In genomic region chr1:43358121-43358745, GRCh38 we compare ENCODE assay signal across 8 cellular contexts. TPM values are rescaled to one million over a fixed set of nuclear protein-coding genes. Genes with fewer than 3 reads are reported as not detected.
A peak's percentile ranks its signal among the peaks of the same experiment; 100 is the strongest.
DNase-seq lines count a peak whose midpoint lies in the region; ATAC-seq and TF ChIP-seq lines count a peak whose summit lies in the region.

No MANE protein-coding gene starts in this region.

- no peaks in the 10 kb centered on the region for H3K27me3 Mint-ChIP-seq in activated T-helper 2 cell treated with anti-CD3 and anti-CD28 coated beads, Interferon-gamma antibody, Interleukin-2, Interleukin-4, amounts not matched to agents 10 μg/mL and 5 μg/mL and 100 μg/mL, durations not matched to agents 14 hours and 24 hours and 36 hours (ENCODE audit: low read depth)

- peaks cover 37% of the 10 kb centered on the region for H3K4me1 Mint-ChIP-seq in activated T-helper 2 cell treated with anti-CD3 and anti-CD28 coated beads, Interferon-gamma antibody, Interleukin-2, Interleukin-4, amounts not matched to agents 10 μg/mL and 5 μg/mL and 100 μg/mL, durations not matched to agents 14 hours and 24 hours and 36 hours (ENCODE audit: low read depth)

- H3K27ac Mint-ChIP-seq in activated T-helper 2 cell treated with anti-CD3 and anti-CD28 coated beads, Interferon-gamma antibody, Interleukin-2, Interleukin-4, amounts not matched to agents 10 μg/mL and 5 μg/mL and 100 μg/mL, durations not matched to agents 14 hours and 24 hours and 36 hours: peak overlapping the region; percentile 88

- no peaks in the 10 kb centered on the region for H3K36me3 ChIP-seq in parathyroid adenoma (ENCODE audit: control insufficient read depth, insufficient read depth, low read length)

- H3K4me3 Mint-ChIP-seq in activated T-helper 2 cell treated with anti-CD3 and anti-CD28 coated beads, Interferon-gamma antibody, Interleukin-2, Interleukin-4, amounts not matched to agents 10 μg/mL and 5 μg/mL and 100 μg/mL, durations not matched to agents 14 hours and 24 hours and 36 hours (ENCODE audit: low read depth): peak overlapping the region; percentile 93

- no peak for TF ChIP-seq CTCF in parathyroid adenoma (IDR thresholded peaks at IDR 0.05)

- ATAC-seq in HG02571 (IDR thresholded peaks at IDR 0.05; ENCODE audit: unreplicated experiment): peak; percentile 11
- peak; percentile 55 for ATAC-seq in Right ventricle myocardium superior (ENCODE audit: poor library complexity)
- no peak for ATAC-seq in HG03442 (IDR thresholded peaks at IDR 0.05; ENCODE audit: unreplicated experiment)

- H3K27me3 ChIP-seq in parathyroid adenoma (ENCODE audit: control insufficient read depth, insufficient read depth, low read length): no peaks in the 10 kb centered on the region

- peak overlapping the region; percentile 90 for H3K4me3 ChIP-seq in parathyroid adenoma (ENCODE audit: low read depth, low read length)

- peak overlapping the region; percentile 77 for H3K27ac ChIP-seq in parathyroid adenoma

- peak overlapping the region; percentile 97 for H2AFZ ChIP-seq in parathyroid adenoma

- no peaks in the 10 kb centered on the region for H3K9me3 ChIP-seq in parathyroid adenoma (ENCODE audit: control insufficient read depth, low read length)

- peaks cover 52% of the 10 kb centered on the region for H3K36me3 Mint-ChIP-seq in activated T-helper 2 cell treated with anti-CD3 and anti-CD28 coated beads, Interferon-gamma antibody, Interleukin-2, Interleukin-4, amounts not matched to agents 10 μg/mL and 5 μg/mL and 100 μg/mL, durations not matched to agents 14 hours and 24 hours and 36 hours (ENCODE audit: low read depth)

- H3K9ac ChIP-seq in parathyroid adenoma: no peak overlapping the region

- peak overlapping the region; percentile 99 for H3K4me2 ChIP-seq in parathyroid adenoma (ENCODE audit: low read length)

- peak; percentile 37 to 65 for DNase-seq in NCI-H524 (lab: John Stamatoyannopoulos, UW)
- no peak for DNase-seq in NCI-H524 treated with DMSO at 0.1 percent for 48 hours (lab: John Stamatoyannopoulos, UW)
- peak; percentile 87 for DNase-seq in NCI-H510A (lab: John Stamatoyannopoulos, UW)
- DNase-seq in activated T-helper 2 cell treated with anti-CD3 and anti-CD28 coated beads, Interferon-gamma antibody, Interleukin-2, Interleukin-4, amounts not matched to agents 10 μg/mL and 5 μg/mL and 100 μg/mL, durations not matched to agents 14 hours and 24 hours and 36 hours (ENCODE audit: low spot score): no peak
- DNase-seq in Right ventricle myocardium superior: no peak

- intact Hi-C loops in activated T-helper 2 cell treated with anti-CD3 and anti-CD28 coated beads, Interferon-gamma antibody, Interleukin-2, Interleukin-4, amounts not matched to agents 10 μg/mL and 5 μg/mL and 100 μg/mL, durations not matched to agents 14 hours and 24 hours and 36 hours (cut with micrococcal nuclease): loop anchor here (1.0 kb wide), 3 partner anchors 10 to 131 kb away; partner anchors contain the start of gene ELOVL1
- intact Hi-C loops in Right ventricle myocardium superior (cut with DNase I): no loop called here

- H3K9me3 Mint-ChIP-seq in activated T-helper 2 cell treated with anti-CD3 and anti-CD28 coated beads, Interferon-gamma antibody, Interleukin-2, Interleukin-4, amounts not matched to agents 10 μg/mL and 5 μg/mL and 100 μg/mL, durations not matched to agents 14 hours and 24 hours and 36 hours: no peaks in the 10 kb centered on the region

- H3K79me2 ChIP-seq in parathyroid adenoma: no peaks in the 10 kb centered on the region

- no peaks in the 10 kb centered on the region for H3K4me1 ChIP-seq in parathyroid adenoma

RNA-seq across cellular contexts. Expression of gene CDC20, which starts 0.5 kb away (rescaled TPM):
- total RNA-seq in activated T-helper 2 cell treated with anti-CD3 and anti-CD28 coated beads, Interferon-gamma antibody, Interleukin-2, Interleukin-4, amounts not matched to agents 10 μg/mL and 5 μg/mL and 100 μg/mL, durations not matched to agents 14 hours and 24 hours and 36 hours: 125 and 128 TPM in 2 replicates
- total RNA-seq in Right ventricle myocardium superior: 0.83 TPM

RNA-seq across cellular contexts. Expression of gene ELOVL1, which starts 9.6 kb away (rescaled TPM):
- 82.7 and 83.6 TPM in 2 replicates for total RNA-seq in activated T-helper 2 cell treated with anti-CD3 and anti-CD28 coated beads, Interferon-gamma antibody, Interleukin-2, Interleukin-4, amounts not matched to agents 10 μg/mL and 5 μg/mL and 100 μg/mL, durations not matched to agents 14 hours and 24 hours and 36 hours
- 29.3 TPM for total RNA-seq in Right ventricle myocardium superior

RNA-seq across cellular contexts. Expression of gene MPL, which starts 20.6 kb away (rescaled TPM):
- not detected in 2 replicates for total RNA-seq in activated T-helper 2 cell treated with anti-CD3 and anti-CD28 coated beads, Interferon-gamma antibody, Interleukin-2, Interleukin-4, amounts not matched to agents 10 μg/mL and 5 μg/mL and 100 μg/mL, durations not matched to agents 14 hours and 24 hours and 36 hours
- total RNA-seq in Right ventricle myocardium superior: 0.40 TPM

RNA-seq across cellular contexts. Expression of gene MED8, which starts 31.4 kb away (rescaled TPM):
- 40.8 and 41.6 TPM in 2 replicates for total RNA-seq in activated T-helper 2 cell treated with anti-CD3 and anti-CD28 coated beads, Interferon-gamma antibody, Interleukin-2, Interleukin-4, amounts not matched to agents 10 μg/mL and 5 μg/mL and 100 μg/mL, durations not matched to agents 14 hours and 24 hours and 36 hours
- 16.5 TPM for total RNA-seq in Right ventricle myocardium superior

RNA-seq across cellular contexts. Expression of gene SZT2, which starts 31.5 kb away (rescaled TPM):
- 56.6 and 58.4 TPM in 2 replicates for total RNA-seq in activated T-helper 2 cell treated with anti-CD3 and anti-CD28 coated beads, Interferon-gamma antibody, Interleukin-2, Interleukin-4, amounts not matched to agents 10 μg/mL and 5 μg/mL and 100 μg/mL, durations not matched to agents 14 hours and 24 hours and 36 hours
- total RNA-seq in Right ventricle myocardium superior: 26.8 TPM

Comparison
In these comparisons a context has a peak if more than half of its experiments do, and no peak if none do; other contexts are left out.
1. DNase-seq: peak in NCI-H524 (2 of 2) and NCI-H510A (single experiment); none in NCI-H524 treated with DMSO at 0.1 percent for 48 hours (single experiment), activated T-helper 2 cell treated with anti-CD3 and anti-CD28 coated beads, Interferon-gamma antibody, Interleukin-2, Interleukin-4, amounts not matched to agents 10 μg/mL and 5 μg/mL and 100 μg/mL, durations not matched to agents 14 hours and 24 hours and 36 hours (single experiment) and Right ventricle myocardium superior (single experiment).
2. RNA of gene CDC20, which starts 0.5 kb away (total RNA-seq): 125 to 128 TPM in activated T-helper 2 cell treated with anti-CD3 and anti-CD28 coated beads, Interferon-gamma antibody, Interleukin-2, Interleukin-4, amounts not matched to agents 10 μg/mL and 5 μg/mL and 100 μg/mL, durations not matched to agents 14 hours and 24 hours and 36 hours; 0.83 TPM in Right ventricle myocardium superior (single experiment); every median in the first group is over 10 times any median in the second.